ENCODE assay signal across 34 cellular contexts in the genomic region with DNA sequence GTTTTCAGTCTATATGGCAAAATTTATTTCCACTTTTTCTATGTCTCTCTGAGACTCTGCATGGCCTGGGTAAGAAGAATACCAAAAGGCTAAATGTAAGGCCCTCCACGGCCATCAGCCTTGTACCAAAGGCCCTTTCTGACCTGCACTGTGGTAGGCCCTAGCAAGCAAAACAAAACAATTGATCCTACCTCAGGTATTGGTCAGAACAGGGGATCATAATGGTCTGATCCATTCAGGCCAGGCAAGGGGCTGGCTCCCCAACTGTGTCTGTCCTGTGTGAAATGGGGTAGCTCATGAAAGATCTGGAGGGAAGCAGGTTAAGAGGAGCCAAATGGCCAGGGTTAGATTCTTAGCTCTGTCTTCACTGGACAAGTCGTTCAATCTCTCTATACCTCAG.
"Had no signal": no experiment of that assay in that cellular context is flagged by ENCODE, and none has a peak within 500 bp of the region (broad histone marks: within the 10 kb centered on the region; RNA-seq: fewer than 3 reads in every experiment).

No MANE protein-coding gene starts in this region.

- H3K4me2 ChIP-seq: PC-9 had no signal

- H3K9me3 Mint-ChIP-seq: activated CD8-positive, alpha-beta T cell treated with anti-CD3 and anti-CD28 coated beads for 36 hours; activated naive CD4-positive, alpha-beta T cell treated with anti-CD3 and anti-CD28 coated beads, Interleukin-2, amount 50 U/mL, for 24 hours; activated naive CD8-positive, alpha-beta T cell treated with anti-CD3 and anti-CD28 coated beads, Interleukin-2, amount 10 ng/mL, durations not matched to agents 7 days and 5 days; activated T-helper 2 cell treated with anti-CD3 and anti-CD28 coated beads, Interferon-gamma antibody, Interleukin-2, Interleukin-4, amounts not matched to agents 10 μg/mL and 5 μg/mL and 100 μg/mL, durations not matched to agents 14 hours and 24 hours and 36 hours; central memory CD8-positive, alpha-beta T cell had no signal

- H3K4me3 ChIP-seq: ascending aorta, cardiac muscle cell, PC-9, SJCRH30 had no signal

- FAIRE-seq: RCC 7860 had no signal

- H3K4me1 Mint-ChIP-seq: activated naive CD4-positive, alpha-beta T cell treated with anti-CD3 and anti-CD28 coated beads, Interleukin-2, amount 50 U/mL, for 24 hours; activated naive CD8-positive, alpha-beta T cell treated with anti-CD3 and anti-CD28 coated beads, Interleukin-2, amount 10 ng/mL, durations not matched to agents 7 days and 5 days; central memory CD8-positive, alpha-beta T cell had no signal

- DNase-seq: activated CD4-positive, alpha-beta T cell treated with anti-CD3 and anti-CD28 coated beads for 1 hour; activated CD4-positive, alpha-beta T cell treated with anti-CD3 and anti-CD28 coated beads for 48 hours; activated CD4-positive, CD25-positive, alpha-beta regulatory T cell; activated CD8-positive, alpha-beta T cell treated with anti-CD3 and anti-CD28 coated beads for 36 hours; activated gamma-delta T cell; activated naive CD4-positive, alpha-beta T cell treated with Interleukin-2 at 50 U/mL for 16 hours; activated naive CD8-positive, alpha-beta T cell treated with anti-CD3 and anti-CD28 coated beads, Interleukin-2, amount 10 ng/mL, durations not matched to agents 7 days and 5 days; activated T-cell treated with anti-CD3 and anti-CD28 coated beads, Interleukin-2, amount 50 U/mL, for 1 hour; amygdala; MM.1S; NCI-H1092 treated with DMSO at 0.1 percent for 48 hours; NCI-H1417; NCI-H146; NCI-H187; NCI-H2029 treated with DMSO at 0.1 percent for 48 hours; NCI-H2107; NCI-H2171; NCI-H510A; NCI-H526; NCI-H748 treated with DMSO at 0.1 percent for 48 hours; NK-92 treated with Interleukin-12 subunit alpha and Interleukin-12 subunit beta, amount 100 ng/mL, for 24 hours; PC-9; SHP77; SJCRH30; SW 1271; T-helper 1 cell; T-helper 2 cell; T-helper 9 cell had no signal

- H3K36me3 Mint-ChIP-seq: activated naive CD4-positive, alpha-beta T cell treated with anti-CD3 and anti-CD28 coated beads, Interleukin-2, amount 50 U/mL, for 24 hours; activated naive CD8-positive, alpha-beta T cell treated with anti-CD3 and anti-CD28 coated beads, Interleukin-2, amount 10 ng/mL, durations not matched to agents 7 days and 5 days had no signal

- H3K4me1 ChIP-seq: ascending aorta, SJCRH30 had no signal

- H3K9me3 ChIP-seq: ascending aorta, SJCRH30 had no signal

- H3K4me3 Mint-ChIP-seq: activated CD8-positive, alpha-beta T cell treated with anti-CD3 and anti-CD28 coated beads for 36 hours; activated naive CD4-positive, alpha-beta T cell treated with anti-CD3 and anti-CD28 coated beads, Interleukin-2, amount 50 U/mL, for 24 hours; activated naive CD8-positive, alpha-beta T cell treated with anti-CD3 and anti-CD28 coated beads, Interleukin-2, amount 10 ng/mL, durations not matched to agents 7 days and 5 days; central memory CD8-positive, alpha-beta T cell had no signal

- H2AFZ ChIP-seq: PC-9 had no signal

- H3K36me3 ChIP-seq: ascending aorta, cardiac muscle cell, SJCRH30 had no signal

- H3K27ac Mint-ChIP-seq: activated CD8-positive, alpha-beta T cell treated with anti-CD3 and anti-CD28 coated beads for 36 hours; activated naive CD4-positive, alpha-beta T cell treated with anti-CD3 and anti-CD28 coated beads, Interleukin-2, amount 50 U/mL, for 24 hours; activated naive CD8-positive, alpha-beta T cell treated with anti-CD3 and anti-CD28 coated beads, Interleukin-2, amount 10 ng/mL, durations not matched to agents 7 days and 5 days; activated T-helper 2 cell treated with anti-CD3 and anti-CD28 coated beads, Interferon-gamma antibody, Interleukin-2, Interleukin-4, amounts not matched to agents 10 μg/mL and 5 μg/mL and 100 μg/mL, durations not matched to agents 14 hours and 24 hours and 36 hours had no signal

- H3K27ac ChIP-seq: ascending aorta, cardiac muscle cell, PC-9, SJCRH30 had no signal

- H3K27me3 ChIP-seq: ascending aorta, cardiac muscle cell, SJCRH30 had no signal
